In genomic region chr11:63880031-63880841, GRCh38 we compare ENCODE assay signal across 9 cellular contexts. TPM values are rescaled to one million over a fixed set of nuclear protein-coding genes. Genes with fewer than 3 reads are reported as not detected.
DNase-seq lines count a peak whose midpoint lies in the region; ATAC-seq and TF ChIP-seq lines count a peak whose summit lies in the region.
"Had no signal": no experiment of that assay in that cellular context is flagged by ENCODE, and none has a peak within 500 bp of the region (broad histone marks: within the 10 kb centered on the region; RNA-seq: fewer than 3 reads in every experiment).

No MANE protein-coding gene starts in this region.

- no peaks in the 10 kb centered on the region for H3K9me2 ChIP-seq in PC-9 (ENCODE audit: insufficient read depth)

- peak overlapping the region; percentile 12; the same call in 1 of the 2 replicates for H3K4me3 ChIP-seq in PC-9

- H3K27me3 ChIP-seq in PC-9 (ENCODE audit: insufficient read depth, low read depth): no peaks in the 10 kb centered on the region

- peak overlapping the region; percentile 47 for H3K27ac ChIP-seq in PC-9

- CTCF ChIA-PET in PC-9 (lab: Charles Lee): no interaction called here

- H3K4me2 ChIP-seq in PC-9: peak overlapping the region; percentile 67

- DNase-seq in GM04504 (ENCODE audit: low read depth) (peak; percentile 58), PC-9 (no peak), epidermal melanocyte (ENCODE audit: insufficient read length, low spot score) (peak; percentile 9), omental fat pad (ENCODE audit: low spot score) (no peak), left ventricle myocardium superior (no peak)
- DNase-seq: stimulated activated CD4-positive, alpha-beta T cell treated with anti-CD3 and anti-CD28 coated beads, Interleukin-2, amount 100 ng/mL, for 48 hours had no signal

- H4K20me1 ChIP-seq in PC-9 (ENCODE audit: insufficient read depth): peaks cover 38% of the 10 kb centered on the region; the same call in 1 of the 2 replicates

- H3K9me3 ChIP-seq in PC-9 (ENCODE audit: insufficient read depth, low read depth): no peaks in the 10 kb centered on the region

- BruUV-seq in PC-9 (replicated peaks; lab: Mats Ljungman, UMichigan): no TSS peak

- peaks cover 31% of the 10 kb centered on the region for H3F3A ChIP-seq in PC-9 (ENCODE audit: insufficient read depth, low read depth)

- intact Hi-C loops in PC-9 (cut with micrococcal nuclease; ENCODE audit: unreplicated experiment) (no loop called here), left ventricle myocardium superior (cut with micrococcal nuclease) (no loop called here)

- POLR2A ChIA-PET in PC-9 (lab: Charles Lee; ENCODE audit: unreplicated experiment): no interaction called here

- no peak overlapping the region for H2AFZ ChIP-seq in PC-9

- peaks cover 97% of the 10 kb centered on the region for H3K79me2 ChIP-seq in PC-9 (ENCODE audit: low read depth)

- peaks cover 33% of the 10 kb centered on the region for H3K4me1 ChIP-seq in PC-9 (replicated peaks; ENCODE audit: insufficient read depth)

- ATAC-seq in omental fat pad (ENCODE audit: low FRiP score) (peak; percentile 36), HG03280 (IDR thresholded peaks at IDR 0.05; ENCODE audit: unreplicated experiment) (no peak), left ventricle myocardium superior (no peak), HG03045 (IDR thresholded peaks at IDR 0.05; ENCODE audit: unreplicated experiment) (no peak), GM21528 (IDR thresholded peaks at IDR 0.05; ENCODE audit: low FRiP score, unreplicated experiment) (no peak)

- no peak for TF ChIP-seq CTCF in PC-9 (conservative IDR thresholded peaks at IDR 0.05)
- no peak for TF ChIP-seq CTCF in omental fat pad (IDR thresholded peaks at IDR 0.05)

- H3K36me3 ChIP-seq in PC-9 (ENCODE audit: low read depth): no peaks in the 10 kb centered on the region; the same call in 1 of the 2 replicates

RNA-seq across cellular contexts. Expression of gene RCOR2, which starts 36.7 kb away (rescaled TPM):
- 3.4 and 5.2 TPM in 2 replicates for total RNA-seq in PC-9 (2021)
- under 1 TPM in 1 of 4 donors, not detected in 3; 0.32 TPM for total RNA-seq in omental fat pad
- 14.5 TPM for total RNA-seq in left ventricle myocardium superior

RNA-seq across cellular contexts. Expression of gene MARK2, which starts 41.3 kb away (rescaled TPM):
- total RNA-seq in PC-9 (2021) (53.8 and 65.0 TPM in 2 replicates), omental fat pad (10 to 100 TPM; 14.8 to 27.1 (median 23.4) TPM), left ventricle myocardium superior (49.4 TPM)

RNA-seq across cellular contexts. Expression of gene NAA40, which starts 58.6 kb away (rescaled TPM):
- total RNA-seq in PC-9 (2021): 47.4 and 50.4 TPM in 2 replicates
- total RNA-seq in omental fat pad: 10 to 100 TPM in 2 of 4 donors, 1 to 10 TPM in 2; 5.4 to 14.5 (median 8.2) TPM
- total RNA-seq in left ventricle myocardium superior: 26.5 TPM

Comparison
In these comparisons a context has a peak if more than half of its experiments do, and no peak if none do; other contexts are left out.
1. DNase-seq: peak in GM04504 (single experiment) and epidermal melanocyte (single experiment); none in PC-9 (0 of 2), omental fat pad (single experiment) and left ventricle myocardium superior (single experiment).